Comparison of ENCODE assay signal across 1 cellular context in the genomic region with DNA sequence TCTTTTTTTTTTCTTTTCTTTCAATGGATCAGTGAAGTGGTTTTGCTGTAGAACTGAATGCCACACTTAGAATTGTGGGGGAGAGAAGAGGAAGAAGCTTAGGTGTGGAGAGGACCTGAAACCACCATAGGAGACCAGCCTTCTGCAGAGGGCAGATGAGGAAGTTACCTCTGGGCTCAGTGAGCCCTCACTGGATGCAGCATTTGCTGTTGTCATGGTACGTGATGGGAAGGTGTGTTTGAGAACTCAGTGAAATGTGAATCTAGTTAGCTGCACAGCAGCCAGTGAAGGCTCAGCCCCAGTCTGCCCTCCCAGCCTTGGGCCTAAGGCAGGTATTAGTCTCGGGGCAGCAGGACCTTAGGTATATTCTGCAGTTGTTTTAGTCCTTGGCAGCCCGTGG.
TF ChIP-seq lines count a peak whose summit lies in the region.

No MANE protein-coding gene starts in this region.

TF ChIP-seq in HepG2, 621 proteins besides CTCF, POLR2A, EP300 and RAD21:
- TF ChIP-seq, protein P1, sequence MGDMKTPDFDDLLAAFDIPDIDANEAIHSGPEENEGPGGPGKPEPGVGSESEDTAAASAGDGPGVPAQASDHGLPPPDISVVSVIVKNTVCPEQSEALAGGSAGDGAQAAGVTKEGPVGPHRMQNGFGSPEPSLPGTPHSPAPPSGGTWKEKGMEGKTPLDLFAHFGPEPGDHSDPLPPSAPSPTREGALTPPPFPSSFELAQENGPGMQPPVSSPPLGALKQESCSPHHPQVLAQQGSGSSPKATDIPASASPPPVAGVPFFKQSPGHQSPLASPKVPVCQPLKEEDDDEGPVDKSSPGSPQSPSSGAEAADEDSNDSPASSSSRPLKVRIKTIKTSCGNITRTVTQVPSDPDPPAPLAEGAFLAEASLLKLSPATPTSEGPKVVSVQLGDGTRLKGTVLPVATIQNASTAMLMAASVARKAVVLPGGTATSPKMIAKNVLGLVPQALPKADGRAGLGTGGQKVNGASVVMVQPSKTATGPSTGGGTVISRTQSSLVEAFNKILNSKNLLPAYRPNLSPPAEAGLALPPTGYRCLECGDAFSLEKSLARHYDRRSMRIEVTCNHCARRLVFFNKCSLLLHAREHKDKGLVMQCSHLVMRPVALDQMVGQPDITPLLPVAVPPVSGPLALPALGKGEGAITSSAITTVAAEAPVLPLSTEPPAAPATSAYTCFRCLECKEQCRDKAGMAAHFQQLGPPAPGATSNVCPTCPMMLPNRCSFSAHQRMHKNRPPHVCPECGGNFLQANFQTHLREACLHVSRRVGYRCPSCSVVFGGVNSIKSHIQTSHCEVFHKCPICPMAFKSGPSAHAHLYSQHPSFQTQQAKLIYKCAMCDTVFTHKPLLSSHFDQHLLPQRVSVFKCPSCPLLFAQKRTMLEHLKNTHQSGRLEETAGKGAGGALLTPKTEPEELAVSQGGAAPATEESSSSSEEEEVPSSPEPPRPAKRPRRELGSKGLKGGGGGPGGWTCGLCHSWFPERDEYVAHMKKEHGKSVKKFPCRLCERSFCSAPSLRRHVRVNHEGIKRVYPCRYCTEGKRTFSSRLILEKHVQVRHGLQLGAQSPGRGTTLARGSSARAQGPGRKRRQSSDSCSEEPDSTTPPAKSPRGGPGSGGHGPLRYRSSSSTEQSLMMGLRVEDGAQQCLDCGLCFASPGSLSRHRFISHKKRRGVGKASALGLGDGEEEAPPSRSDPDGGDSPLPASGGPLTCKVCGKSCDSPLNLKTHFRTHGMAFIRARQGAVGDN (CRISPR knock-in tag; IDR thresholded peaks at IDR 0.05), result no peak
- TF ChIP-seq CHCHD3 (CRISPR knock-in tag; IDR thresholded peaks at IDR 0.05), result no peak
- no peak for TF ChIP-seq HNRNPUL1 (IDR thresholded peaks at IDR 0.05; ENCODE audit: low read depth, low read length)
- TF ChIP-seq TERF1 (CRISPR knock-in tag; IDR thresholded peaks at IDR 0.05), result no peak
- TF ChIP-seq ZFP41 (CRISPR knock-in tag; IDR thresholded peaks at IDR 0.05; ENCODE audit: borderline replicate concordance), result no peak
- no peak for TF ChIP-seq ZNF18 (CRISPR knock-in tag; IDR thresholded peaks at IDR 0.05; ENCODE audit: insufficient replicate concordance)
- TF ChIP-seq FOSL2 (CRISPR knock-in tag; IDR thresholded peaks at IDR 0.05), result no peak
- TF ChIP-seq ZZZ3 (CRISPR knock-in tag; IDR thresholded peaks at IDR 0.05; ENCODE audit: borderline replicate concordance), result no peak
- no peak for TF ChIP-seq TCF12 (IDR thresholded peaks at IDR 0.05)
- no peak for TF ChIP-seq TCF12 (CRISPR knock-in tag; IDR thresholded peaks at IDR 0.05)
- no peak for TF ChIP-seq ZNF264 (CRISPR knock-in tag; IDR thresholded peaks at IDR 0.05)
- no peak for TF ChIP-seq SP140L (CRISPR knock-in tag; IDR thresholded peaks at IDR 0.05; ENCODE audit: borderline replicate concordance)
- TF ChIP-seq DNMT1 (CRISPR knock-in tag; IDR thresholded peaks at IDR 0.05), result no peak
- no peak for TF ChIP-seq SSRP1 (CRISPR knock-in tag; IDR thresholded peaks at IDR 0.05)
- TF ChIP-seq RFX1 (IDR thresholded peaks at IDR 0.05), result no peak
- no peak for TF ChIP-seq ZNF382 (CRISPR knock-in tag; IDR thresholded peaks at IDR 0.05; ENCODE audit: borderline replicate concordance)
- TF ChIP-seq, protein P2, sequence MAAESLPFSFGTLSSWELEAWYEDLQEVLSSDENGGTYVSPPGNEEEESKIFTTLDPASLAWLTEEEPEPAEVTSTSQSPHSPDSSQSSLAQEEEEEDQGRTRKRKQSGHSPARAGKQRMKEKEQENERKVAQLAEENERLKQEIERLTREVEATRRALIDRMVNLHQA (CRISPR knock-in tag; IDR thresholded peaks at IDR 0.05), result no peak
- no peak for TF ChIP-seq ZNF547 (CRISPR knock-in tag; IDR thresholded peaks at IDR 0.05)
